In the genomic region with DNA sequence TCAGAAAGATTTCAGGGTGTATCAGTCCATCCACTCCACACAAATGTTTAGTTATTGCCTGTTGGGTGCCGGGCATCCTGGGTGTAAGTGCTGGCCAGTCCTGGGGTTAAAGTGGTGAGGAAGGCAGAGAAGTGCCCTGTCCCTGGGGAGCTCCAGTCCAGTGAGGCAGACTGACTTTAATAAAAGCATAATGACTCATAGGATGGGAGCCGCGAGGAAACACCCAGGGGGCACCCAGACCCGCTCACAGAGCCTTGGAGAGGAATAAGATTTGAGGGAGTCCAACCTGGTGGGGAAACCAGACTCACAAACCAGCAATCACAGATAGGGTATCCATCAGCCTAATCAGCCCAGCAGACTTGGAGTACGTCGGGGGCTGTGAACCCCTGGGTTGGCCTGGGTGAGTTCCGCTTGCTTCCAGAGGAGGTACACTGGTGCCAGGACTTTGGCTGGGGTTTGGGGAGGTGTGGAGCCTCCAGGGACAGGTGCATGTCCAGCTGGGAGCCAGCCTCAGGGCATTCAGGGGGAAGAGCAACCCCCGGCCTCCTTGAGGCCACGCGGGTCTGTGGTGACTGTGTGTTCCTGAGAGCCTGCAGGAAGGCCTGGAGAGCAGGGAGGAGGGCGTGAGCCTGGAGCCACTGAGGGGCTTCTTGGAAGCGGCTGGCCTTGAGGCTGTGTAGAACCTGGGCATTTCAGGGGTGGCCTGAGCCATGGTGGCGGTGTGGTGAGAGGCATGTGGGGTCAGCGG, we compare ENCODE assay signal across 11 cellular contexts. TPM values are rescaled to one million over a fixed set of nuclear protein-coding genes. Genes with fewer than 3 reads are reported as not detected.
A peak's percentile ranks its signal among the peaks of the same experiment; 100 is the strongest.
DNase-seq lines count a peak whose midpoint lies in the region; ATAC-seq, FAIRE-seq and TF ChIP-seq lines count a peak whose summit lies in the region.
"Had no signal": no experiment of that assay in that cellular context is flagged by ENCODE, and none has a peak within 500 bp of the region (broad histone marks: within the 10 kb centered on the region; RNA-seq: fewer than 3 reads in every experiment).

No MANE protein-coding gene starts in this region.

- CTCF ChIA-PET in OCI-LY7 (lab: Charles Lee; ENCODE audit: unreplicated experiment), result no interaction called here

- FAIRE-seq in keratinocyte (lab: Jason Lieb, UNC), result no peak
- FAIRE-seq in small intestine (lab: Jason Lieb, UNC), result no peak

- H3K9me2 ChIP-seq in OCI-LY7 (ENCODE audit: insufficient read depth, low read length), result no peaks in the 10 kb centered on the region

- no peak for ATAC-seq in left lobe of liver

- BruUV-seq in OCI-LY7 (replicated peaks; lab: Mats Ljungman, UMichigan), result no TSS peak

- dilution Hi-C loops in keratinocyte (cut with MboI; ENCODE audit: extremely low pct_ligation_motif_present, low sequenced_read_pairs), result no loop called here

- peak overlapping the region; percentile 46 for H3K27ac ChIP-seq in angular gyrus (ENCODE audit: low read depth, low read length)
- H3K27ac ChIP-seq in keratinocyte (ENCODE audit: control insufficient read depth, insufficient read depth, low read length), result peak overlapping the region; percentile 97
- peak overlapping the region in 2 of 3 donors; percentile 70 to 94 for H3K27ac ChIP-seq in thyroid gland
- H3K27ac ChIP-seq in small intestine (ENCODE audit: low read depth in 1 of 2, low read length in 1 of 2), result peak overlapping the region in 1 of 2 donors; percentile 55
- H3K27ac ChIP-seq in OCI-LY7 (ENCODE audit: low read depth, low read length, poor library complexity, severe bottlenecking), result no peak overlapping the region
- H3K27ac ChIP-seq: colonic mucosa had no signal

- H2AFZ ChIP-seq in keratinocyte (ENCODE audit: control insufficient read depth, low read length), result no peak overlapping the region
- no peak overlapping the region for H2AFZ ChIP-seq in OCI-LY7 (ENCODE audit: low read length)

- H4K20me1 ChIP-seq in keratinocyte (ENCODE audit: control insufficient read depth, extremely low read depth, insufficient read depth, low read length) (no peaks in the 10 kb centered on the region), OCI-LY7 (ENCODE audit: insufficient read depth, low read length) (no peaks in the 10 kb centered on the region)

- peak overlapping the region; percentile 71 for H3K9ac ChIP-seq in keratinocyte (ENCODE audit: control insufficient read depth, extremely low read depth, insufficient read depth, low read length)

- H3K4me1 ChIP-seq in keratinocyte (ENCODE audit: control insufficient read depth, extremely low read depth, insufficient read depth, low read length), result peaks cover 33% of the 10 kb centered on the region
- peaks cover 5 to 70% of the 10 kb centered on the region in 2 donors for H3K4me1 ChIP-seq in thyroid gland
- H3K4me1 ChIP-seq in small intestine (ENCODE audit: control insufficient read depth in 2 of 2, insufficient read depth in 1 of 2, low read depth in 1 of 2, low read length in 1 of 2), result no peaks in the 10 kb centered on the region
- H3K4me1 ChIP-seq in OCI-LY7 (ENCODE audit: insufficient read depth, low read length, poor library complexity, severe bottlenecking), result no peaks in the 10 kb centered on the region
- H3K4me1 ChIP-seq: colonic mucosa had no signal

- peak overlapping the region; percentile 90 for H3K4me2 ChIP-seq in keratinocyte (ENCODE audit: control insufficient read depth, extremely low read depth, insufficient read depth, low read depth, low read length)
- H3K4me2 ChIP-seq in OCI-LY7 (ENCODE audit: low read length), result no peak overlapping the region

- H3K9me1 ChIP-seq in keratinocyte (ENCODE audit: control insufficient read depth, extremely low read depth, insufficient read depth, low read length), result no peaks in the 10 kb centered on the region

- no peak for TF ChIP-seq POLR2A in thyroid gland (IDR thresholded peaks at IDR 0.05)

- H3K27me3 ChIP-seq in keratinocyte (ENCODE audit: control insufficient read depth, extremely low read depth, insufficient read depth, low read length) (no peaks in the 10 kb centered on the region), thyroid gland (peaks cover 3% of the 10 kb centered on the region), small intestine (ENCODE audit: control insufficient read depth in 2 of 2, insufficient read depth in 2 of 2, low read length in 2 of 2) (peaks cover 2 to 3% of the 10 kb centered on the region in 2 donors)

- peak overlapping the region in 2 of 3 experiments; percentile 44 to 54 for H3K4me3 ChIP-seq in keratinocyte (ENCODE audit: control insufficient read depth in 2 of 3, extremely low read depth in 1 of 3, insufficient read depth in 2 of 3, low read depth in 1 of 3, low read length in 3 of 3)
- no peak overlapping the region for H3K4me3 ChIP-seq in thyroid gland (replicated peaks in 1 of 3)
- no peak overlapping the region for H3K4me3 ChIP-seq in small intestine (ENCODE audit: low read depth in 1 of 2, low read length in 2 of 2)
- H3K4me3 ChIP-seq in OCI-LY7 (ENCODE audit: low read depth, low read length, poor library complexity, severe bottlenecking), result no peak overlapping the region
- H3K4me3 ChIP-seq: colonic mucosa had no signal

- H3K36me3 ChIP-seq in keratinocyte (ENCODE audit: control insufficient read depth in 2 of 2, extremely low read depth in 1 of 2, insufficient read depth in 2 of 2, low read length in 2 of 2), result no peaks in the 10 kb centered on the region
- H3K36me3 ChIP-seq in thyroid gland, result no peaks in the 10 kb centered on the region
- no peaks in the 10 kb centered on the region for H3K36me3 ChIP-seq in small intestine (ENCODE audit: control insufficient read depth in 2 of 2, insufficient read depth in 2 of 2, low read length in 2 of 2)
- H3K36me3 ChIP-seq in OCI-LY7 (ENCODE audit: insufficient read depth, low read length), result no peaks in the 10 kb centered on the region
- H3K36me3 ChIP-seq: colonic mucosa had no signal

- DNase-seq in HPDE6-E6E7 (ENCODE audit: extremely low spot score), result peak; percentile 52
- DNase-seq in keratinocyte (ENCODE audit: low read depth, low spot score), result no peak
- no peak for DNase-seq in thyroid gland
- no peak for DNase-seq in small intestine
- DNase-seq in OCI-LY7 (ENCODE audit: low spot score), result no peak
- DNase-seq in left lobe of liver (ENCODE audit: low spot score), result no peak
- DNase-seq: activated CD4-positive, CD25-positive, alpha-beta regulatory T cell; colonic mucosa; NCI-H146 had no signal

- H3K9me3 ChIP-seq in keratinocyte (ENCODE audit: control insufficient read depth, low read depth, low read length), result no peaks in the 10 kb centered on the region
- H3K9me3 ChIP-seq in thyroid gland, result no peaks in the 10 kb centered on the region
- H3K9me3 ChIP-seq in small intestine (ENCODE audit: control insufficient read depth, low read depth), result no peaks in the 10 kb centered on the region
- no peaks in the 10 kb centered on the region for H3K9me3 ChIP-seq in OCI-LY7 (ENCODE audit: low read length)
- H3K9me3 ChIP-seq: colonic mucosa had no signal

- TF ChIP-seq CTCF in keratinocyte (optimal IDR thresholded peaks at IDR 0.05 in 1 of 3, IDR thresholded peaks at IDR 0.05 in 1 of 3, conservative IDR thresholded peaks at IDR 0.05 in 1 of 3; ENCODE audit: extremely low read depth in 1 of 3, insufficient read depth in 2 of 3, low read length in 3 of 3) (no peak), thyroid gland (IDR thresholded peaks at IDR 0.05) (no peak), OCI-LY7 (conservative IDR thresholded peaks at IDR 0.05; ENCODE audit: low read length) (no peak)

- intact Hi-C loops in thyroid gland (cut with DNase I), result no loop called here
- intact Hi-C loops in OCI-LY7 (cut with micrococcal nuclease; ENCODE audit: unreplicated experiment), result no loop called here

- 70 to 73% methylated on average over 11 to 13 of the region's 14 CpGs for WGBS in thyroid gland, 2 donors
- WGBS in small intestine, 3 donors, result 74 to 79% (median 76%) methylated on average over 14 of the region's 14 CpGs

- POLR2A ChIA-PET in OCI-LY7 (lab: Charles Lee), result no interaction called here

- H3K79me2 ChIP-seq in keratinocyte (ENCODE audit: control insufficient read depth, insufficient read depth, low read length) (no peaks in the 10 kb centered on the region), OCI-LY7 (ENCODE audit: insufficient read depth, low read depth, low read length) (no peaks in the 10 kb centered on the region)

RNA-seq across cellular contexts. Expression of a gene that starts 3.7 kb away (rescaled TPM):
- polyA plus RNA-seq in keratinocyte (4.0 to 4.8 TPM (median 4.2 TPM) in 3 replicates), small intestine (1 to 10 TPM in 1 of 3 donors, under 1 TPM in 2; 0.22 to 6.5 (median 0.81) TPM)
- 2.2 TPM for polyA plus RNA-seq in keratinocyte (2011; ENCODE audit: low read depth)
- polyA plus RNA-seq in keratinocyte (2011; cell fraction: cytosol; rRNA removed), result 1.6 and 1.7 TPM in 2 replicates
- 17.9 and 18.0 TPM in 2 replicates for polyA plus RNA-seq in keratinocyte (2011; cell fraction: nucleus; rRNA removed)
- 1.1 and 2.6 TPM in 2 replicates for polyA plus RNA-seq in keratinocyte (2012; ENCODE audit: low replicate concordance)
- polyA minus RNA-seq in keratinocyte, result 1.7 to 8.4 TPM (median 1.8 TPM) in 3 replicates
- polyA minus RNA-seq in keratinocyte (2011; cell fraction: cytosol; rRNA and poly(A)+ RNA removed), result not detected
- 4.1 and 4.8 TPM in 2 replicates for polyA minus RNA-seq in keratinocyte (2011; cell fraction: nucleus; rRNA and poly(A)+ RNA removed)
- total RNA-seq in thyroid gland (10 to 100 TPM; 11.2 to 21.9 (median 14.4) TPM), OCI-LY7 (2022) (not detected in 2 replicates), left lobe of liver (4.5 TPM)
- total RNA-seq in OCI-LY7 (2014; rRNA removed; shearing (Covaris generic)), result not detected in 2 replicates
- polyA plus RNA-seq: neural cell had no signal

RNA-seq across cellular contexts. Expression of a gene that starts 23.2 kb away (rescaled TPM):
- polyA plus RNA-seq in keratinocyte (not detected in 3 replicates), small intestine (under 1 TPM in 1 of 3 donors, not detected in 2; 0.07 TPM)
- not detected for polyA plus RNA-seq in keratinocyte (2011; ENCODE audit: low read depth)
- not detected in 2 replicates for polyA plus RNA-seq in keratinocyte (2011; cell fraction: cytosol; rRNA removed)
- 0.18 TPM in 1 of 2 replicates, not detected in the other for polyA plus RNA-seq in keratinocyte (2011; cell fraction: nucleus; rRNA removed)
- polyA plus RNA-seq in keratinocyte (2012; ENCODE audit: low replicate concordance), result not detected in 2 replicates
- not detected in 3 replicates for polyA minus RNA-seq in keratinocyte
- not detected for polyA minus RNA-seq in keratinocyte (2011; cell fraction: cytosol; rRNA and poly(A)+ RNA removed)
- polyA minus RNA-seq in keratinocyte (2011; cell fraction: nucleus; rRNA and poly(A)+ RNA removed), result not detected in 2 replicates
- total RNA-seq in thyroid gland (not detected), OCI-LY7 (2022) (not detected in 2 replicates), left lobe of liver (not detected)
- total RNA-seq in OCI-LY7 (2014; rRNA removed; shearing (Covaris generic)), result not detected in 2 replicates
- total RNA-seq: colonic mucosa had no signal
- polyA plus RNA-seq: neural cell had no signal

RNA-seq across cellular contexts. Expression of a gene that starts 36.6 kb away (rescaled TPM):
- 0.03 to 0.06 TPM (median 0.05 TPM) in 3 replicates for polyA plus RNA-seq in keratinocyte
- polyA plus RNA-seq in keratinocyte (2011; ENCODE audit: low read depth), result not detected
- polyA plus RNA-seq in keratinocyte (2011; cell fraction: cytosol; rRNA removed), result not detected in 2 replicates
- polyA plus RNA-seq in keratinocyte (2011; cell fraction: nucleus; rRNA removed), result 0.07 TPM in 1 of 2 replicates, not detected in the other
- not detected in 2 replicates for polyA plus RNA-seq in keratinocyte (2012; ENCODE audit: low replicate concordance)
- polyA minus RNA-seq in keratinocyte, result not detected in 3 replicates
- not detected for polyA minus RNA-seq in keratinocyte (2011; cell fraction: cytosol; rRNA and poly(A)+ RNA removed)
- polyA minus RNA-seq in keratinocyte (2011; cell fraction: nucleus; rRNA and poly(A)+ RNA removed), result not detected in 2 replicates
- 1 to 10 TPM in 1 of 4 donors, under 1 TPM in 3; 0.11 to 1.2 (median 0.63) TPM for total RNA-seq in thyroid gland
- under 1 TPM in 1 of 3 donors, not detected in 2; 0.67 TPM for polyA plus RNA-seq in small intestine
- total RNA-seq in OCI-LY7 (2014; rRNA removed; shearing (Covaris generic)), result not detected in 2 replicates
- not detected in 2 replicates for total RNA-seq in OCI-LY7 (2022)
- not detected for total RNA-seq in left lobe of liver

RNA-seq across cellular contexts. Expression of a gene that starts 38.3 kb away (rescaled TPM):
- polyA plus RNA-seq in keratinocyte (not detected in 3 replicates), small intestine (under 1 TPM in 1 of 3 donors, not detected in 2; 0.01 TPM)
- not detected for polyA plus RNA-seq in keratinocyte (2011; ENCODE audit: low read depth)
- polyA plus RNA-seq in keratinocyte (2011; cell fraction: cytosol; rRNA removed), result not detected in 2 replicates
- polyA plus RNA-seq in keratinocyte (2011; cell fraction: nucleus; rRNA removed), result not detected in 2 replicates
- polyA plus RNA-seq in keratinocyte (2012; ENCODE audit: low replicate concordance), result not detected in 2 replicates
- not detected in 3 replicates for polyA minus RNA-seq in keratinocyte
- polyA minus RNA-seq in keratinocyte (2011; cell fraction: cytosol; rRNA and poly(A)+ RNA removed), result not detected
- polyA minus RNA-seq in keratinocyte (2011; cell fraction: nucleus; rRNA and poly(A)+ RNA removed), result not detected in 2 replicates
- total RNA-seq in thyroid gland (not detected), OCI-LY7 (2022) (not detected in 2 replicates), left lobe of liver (not detected)
- not detected in 2 replicates for total RNA-seq in OCI-LY7 (2014; rRNA removed; shearing (Covaris generic))
- total RNA-seq: colonic mucosa had no signal

Comparison
In these comparisons a context has a peak if more than half of its experiments do, and no peak if none do; other contexts are left out.
1. H3K4me3 ChIP-seq: peak in keratinocyte (2 of 3); none in thyroid gland (0 of 3), small intestine (0 of 2) and OCI-LY7 (single experiment).